9 cellular contexts compared by ENCODE assay signal in the genomic region with DNA sequence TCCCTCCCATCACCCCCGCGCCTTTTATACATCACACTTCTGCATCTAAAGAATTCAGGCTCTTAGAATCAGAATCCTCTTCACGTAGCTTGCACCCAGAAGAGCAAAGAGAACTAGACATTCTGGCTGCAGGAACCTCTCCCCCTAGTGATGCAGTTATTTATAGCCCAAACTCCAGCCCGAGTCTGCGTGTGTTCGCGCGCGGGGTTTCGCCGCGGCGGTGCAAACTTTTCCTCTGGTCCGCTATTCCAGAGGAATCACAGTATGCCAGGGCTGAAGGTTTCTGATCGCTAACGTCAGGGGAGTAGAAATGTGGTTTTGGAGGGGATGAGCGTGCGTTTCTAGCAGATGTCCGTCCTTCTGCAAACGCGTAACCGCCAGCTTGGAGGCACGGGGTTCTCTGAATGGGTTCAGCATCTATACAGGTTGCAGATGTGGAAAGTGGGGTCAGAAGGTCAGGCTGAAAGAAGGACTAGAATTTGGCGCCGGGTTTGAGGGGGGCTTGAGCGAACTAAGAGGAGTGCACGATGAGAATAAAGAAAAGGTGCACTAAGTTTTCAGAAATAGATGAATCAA. TPM values are rescaled to one million over a fixed set of nuclear protein-coding genes. Genes with fewer than 3 reads are reported as not detected.
DNase-seq lines count a peak whose midpoint lies in the region; ATAC-seq and TF ChIP-seq lines count a peak whose summit lies in the region.
"Had no signal": no experiment of that assay in that cellular context is flagged by ENCODE, and none has a peak within 500 bp of the region (broad histone marks: within the 10 kb centered on the region; RNA-seq: fewer than 3 reads in every experiment).

No MANE protein-coding gene starts in this region.

- H3K9me3 ChIP-seq in iPS-15b (ENCODE audit: control insufficient read depth, insufficient read depth, low read length), result no peaks in the 10 kb centered on the region
- H3K9me3 ChIP-seq in stomach, result peaks cover 0 to 8% (median 0%) of the 10 kb centered on the region in 4 donors
- H3K9me3 ChIP-seq: neutrophil had no signal

- WGBS in stomach, 5 donors, result 2 to 7% (median 6%) methylated on average over 27 of the region's 27 CpGs

- H3K4me1 ChIP-seq in iPS-15b (ENCODE audit: control insufficient read depth, insufficient read depth, low read length), result no peaks in the 10 kb centered on the region
- H3K4me1 ChIP-seq in stomach, result peaks cover 17 to 42% (median 35%) of the 10 kb centered on the region in 4 donors

- H3K36me3 ChIP-seq in iPS-15b (ENCODE audit: control insufficient read depth, insufficient read depth, low read length), result no peaks in the 10 kb centered on the region
- H3K36me3 ChIP-seq in stomach, result no peaks in the 10 kb centered on the region
- H3K36me3 ChIP-seq: neutrophil had no signal

- H3K9me3 Mint-ChIP-seq in activated CD4-positive, alpha-beta T cell treated with anti-CD3 and anti-CD28 coated beads, Interleukin-2, amount 10 ng/mL, durations not matched to agents 24 days and 14 days, result no peaks in the 10 kb centered on the region
- no peaks in the 10 kb centered on the region for H3K9me3 Mint-ChIP-seq in T-helper 2 cell treated with Interferon-gamma antibody and Interleukin-4, amounts not matched to agents 5 μg/mL and 100 μg/mL, for 36 hours

- H3K27ac ChIP-seq in stomach, result peak overlapping the region in 4 of 5 donors; percentile 54 to 82 (median 77)
- H3K27ac ChIP-seq: neutrophil had no signal

- no peak for TF ChIP-seq POLR2A in stomach (IDR thresholded peaks at IDR 0.05)

- no peak overlapping the region for H3K9ac ChIP-seq in iPS-15b (ENCODE audit: low read depth, low read length)

- no peak overlapping the region for H3K27ac Mint-ChIP-seq in activated CD4-positive, alpha-beta T cell treated with anti-CD3 and anti-CD28 coated beads, Interleukin-2, amount 10 ng/mL, durations not matched to agents 24 days and 14 days
- H3K27ac Mint-ChIP-seq in T-helper 2 cell treated with Interferon-gamma antibody and Interleukin-4, amounts not matched to agents 5 μg/mL and 100 μg/mL, for 36 hours, result no peak overlapping the region

- no peaks in the 10 kb centered on the region for H3K36me3 Mint-ChIP-seq in activated CD4-positive, alpha-beta T cell treated with anti-CD3 and anti-CD28 coated beads, Interleukin-2, amount 10 ng/mL, durations not matched to agents 24 days and 14 days (ENCODE audit: low read depth)
- H3K36me3 Mint-ChIP-seq in T-helper 2 cell treated with Interferon-gamma antibody and Interleukin-4, amounts not matched to agents 5 μg/mL and 100 μg/mL, for 36 hours (ENCODE audit: low read depth), result peaks cover 5% of the 10 kb centered on the region

- intact Hi-C loops in activated CD4-positive, alpha-beta T cell treated with anti-CD3 and anti-CD28 coated beads, Interleukin-2, amount 10 ng/mL, durations not matched to agents 24 days and 14 days (cut with micrococcal nuclease), result no loop called here
- intact Hi-C loops in stomach (cut with DNase I; ENCODE audit: low total_unique reads), result no loop called here

- H3K27me3 ChIP-seq in iPS-15b (ENCODE audit: control insufficient read depth, insufficient read depth, low read length) (peaks cover 30% of the 10 kb centered on the region), stomach (peaks cover 0 to 80% (median 34%) of the 10 kb centered on the region in 3 donors)

- peak overlapping the region; percentile 51 for H3K4me3 Mint-ChIP-seq in activated CD4-positive, alpha-beta T cell treated with anti-CD3 and anti-CD28 coated beads, Interleukin-2, amount 10 ng/mL, durations not matched to agents 24 days and 14 days
- H3K4me3 Mint-ChIP-seq in T-helper 2 cell treated with Interferon-gamma antibody and Interleukin-4, amounts not matched to agents 5 μg/mL and 100 μg/mL, for 36 hours, result peak overlapping the region; percentile 74

- no peak for DNase-seq in activated CD4-positive, alpha-beta T cell treated with anti-CD3 and anti-CD28 coated beads, Interleukin-2, amount 10 ng/mL, durations not matched to agents 24 days and 14 days
- no peak for DNase-seq in activated CD4-positive, alpha-beta T cell treated with anti-CD3 and anti-CD28 coated beads, Interleukin-2, amount 50 U/mL, for 48 hours
- no peak for DNase-seq in T-helper 2 cell treated with Interferon-gamma antibody and Interleukin-4, amounts not matched to agents 5 μg/mL and 100 μg/mL, for 36 hours (ENCODE audit: low spot score)
- DNase-seq in stomach (no peak), NCI-H1930 (lab: John Stamatoyannopoulos, UW) (no peak), T1000 (lab: John Stamatoyannopoulos, UW) (no peak)

- ATAC-seq in GM18517 (IDR thresholded peaks at IDR 0.05; ENCODE audit: unreplicated experiment), result no peak

- no peak for TF ChIP-seq CTCF in stomach (IDR thresholded peaks at IDR 0.05)

- TF ChIP-seq EP300 in stomach (IDR thresholded peaks at IDR 0.05), result no peak

- peaks cover 11% of the 10 kb centered on the region for H3K4me1 Mint-ChIP-seq in activated CD4-positive, alpha-beta T cell treated with anti-CD3 and anti-CD28 coated beads, Interleukin-2, amount 10 ng/mL, durations not matched to agents 24 days and 14 days
- peaks cover 22% of the 10 kb centered on the region for H3K4me1 Mint-ChIP-seq in T-helper 2 cell treated with Interferon-gamma antibody and Interleukin-4, amounts not matched to agents 5 μg/mL and 100 μg/mL, for 36 hours (ENCODE audit: low read depth)

- H3K27me3 Mint-ChIP-seq in activated CD4-positive, alpha-beta T cell treated with anti-CD3 and anti-CD28 coated beads, Interleukin-2, amount 10 ng/mL, durations not matched to agents 24 days and 14 days, result peaks cover 56% of the 10 kb centered on the region
- peaks cover 66% of the 10 kb centered on the region for H3K27me3 Mint-ChIP-seq in T-helper 2 cell treated with Interferon-gamma antibody and Interleukin-4, amounts not matched to agents 5 μg/mL and 100 μg/mL, for 36 hours (ENCODE audit: low read depth)

- H3K4me3 ChIP-seq in iPS-15b (ENCODE audit: low read depth, low read length) (peak overlapping the region; percentile 94), stomach (peak overlapping the region; percentile 58 to 76 (median 63))

RNA-seq across cellular contexts. Expression of gene EPHA7, which starts 1.9 kb away (rescaled TPM):
- total RNA-seq in activated CD4-positive, alpha-beta T cell treated with anti-CD3 and anti-CD28 coated beads, Interleukin-2, amount 10 ng/mL, durations not matched to agents 24 days and 14 days, result not detected in 2 replicates
- 100 to 1,000 TPM in 1 of 5 donors, 10 to 100 TPM in 3, 1 to 10 TPM in 1; 1.2 to 118 (median 51.9) TPM for total RNA-seq in stomach
- under 1 TPM; 0.55 to 0.92 (median 0.56) TPM for polyA plus RNA-seq in stomach
